11 cellular contexts compared by ENCODE assay signal in the genomic region with DNA sequence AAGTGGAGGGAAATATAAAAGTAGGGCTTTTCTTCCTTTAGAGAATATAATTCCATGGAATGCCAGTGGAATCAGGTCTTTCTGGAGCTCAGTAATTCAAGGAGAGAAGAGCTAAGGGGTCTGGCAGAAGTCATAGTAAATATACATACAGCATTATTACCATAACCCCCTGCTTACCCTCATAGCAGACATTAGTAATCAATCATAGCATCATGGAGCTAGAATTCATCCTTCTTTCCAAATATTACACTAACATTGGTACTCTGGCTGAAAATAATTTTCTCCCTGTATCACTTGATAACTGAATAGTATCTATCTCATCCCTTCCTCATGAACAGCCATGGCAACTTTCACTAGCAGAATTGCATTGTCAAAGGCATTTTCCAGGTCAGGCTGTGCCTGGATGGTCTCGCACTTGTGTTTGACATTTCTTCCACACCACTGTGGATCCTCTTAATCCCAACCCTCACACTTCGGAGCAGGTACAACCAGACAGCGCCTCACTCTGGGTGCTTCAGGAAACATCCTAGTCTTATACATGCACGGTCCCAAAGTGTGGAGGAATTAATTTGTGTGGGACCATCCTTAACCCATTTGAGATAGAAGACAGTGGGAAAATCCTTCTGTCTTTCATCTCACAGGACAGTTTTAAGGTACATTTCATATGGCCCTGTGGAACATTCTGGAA.
DNase-seq lines count a peak whose midpoint lies in the region; TF ChIP-seq lines count a peak whose summit lies in the region.
"Had no signal": no experiment of that assay in that cellular context is flagged by ENCODE, and none has a peak within 500 bp of the region (broad histone marks: within the 10 kb centered on the region; RNA-seq: fewer than 3 reads in every experiment).

No MANE protein-coding gene starts in this region.

- H3K27ac ChIP-seq in H9 (ENCODE audit: insufficient read length, low read depth, low read length) (no peak overlapping the region), SK-N-SH (ENCODE audit: low read depth in 2 of 2, low read length in 1 of 2) (peak overlapping the region in 1 of 2 experiments; percentile 37; a peak in 1 of 4 replicates), testis (no peak overlapping the region)
- H3K27ac ChIP-seq: HL-60 had no signal

- TF ChIP-seq CTCF in H9 (conservative IDR thresholded peaks at IDR 0.05) (peak; percentile 73), SK-N-SH (IDR thresholded peaks at IDR 0.05) (peak; percentile 42), foreskin fibroblast (IDR thresholded peaks at IDR 0.05; ENCODE audit: low read depth, low read length) (peak; percentile 5), testis (IDR thresholded peaks at IDR 0.05) (peak; percentile 14 to 33 (median 19))

- no peak overlapping the region for H4K8ac ChIP-seq in H9 (replicated peaks; ENCODE audit: insufficient read length, low read depth, low read length)

- H3K9me3 Mint-ChIP-seq in H9, result no peaks in the 10 kb centered on the region

- TF ChIP-seq RAD21 in SK-N-SH (IDR thresholded peaks at IDR 0.05; ENCODE audit: low read length), result peak; percentile 30

- H2BK5ac ChIP-seq in H9 (ENCODE audit: insufficient read length, low read length), result no peak overlapping the region

- H3K27me3 ChIP-seq in H9 (ENCODE audit: insufficient read depth, low read length), result no peaks in the 10 kb centered on the region
- no peaks in the 10 kb centered on the region for H3K27me3 ChIP-seq in SK-N-SH (ENCODE audit: insufficient read depth)
- no peaks in the 10 kb centered on the region for H3K27me3 ChIP-seq in testis

- H3K4me3 ChIP-seq in SK-N-SH (ENCODE audit: low read depth in 2 of 2, low read length in 1 of 2), result no peak overlapping the region
- no peak overlapping the region for H3K4me3 ChIP-seq in foreskin fibroblast (ENCODE audit: low read depth in 1 of 2, low read length in 2 of 2)
- H3K4me3 ChIP-seq in testis, result no peak overlapping the region

- no peak overlapping the region for H3K4ac ChIP-seq in H9 (ENCODE audit: low read depth, low read length)

- H2BK12ac ChIP-seq in H9 (ENCODE audit: insufficient read length, low read depth, low read length), result no peak overlapping the region

- H3K27me3 Mint-ChIP-seq in H9 (ENCODE audit: low read depth), result no peaks in the 10 kb centered on the region

- no peaks in the 10 kb centered on the region for H3K9me2 ChIP-seq in SK-N-SH

- intact Hi-C loops in testis (cut with DNase I; ENCODE audit: low total_unique reads), result loop anchor here (5.0 kb wide), 1 partner anchor 208 kb away; no protein-coding TSS in a partner anchor

- no peak overlapping the region for H4K5ac ChIP-seq in H9 (ENCODE audit: insufficient read length, low read depth, low read length)

- no peak overlapping the region for H2BK120ac ChIP-seq in H9 (ENCODE audit: low read depth, low read length, poor library complexity, severe bottlenecking)

- no peak overlapping the region for H2BK15ac ChIP-seq in H9 (ENCODE audit: low read depth, low read length)

- no peak overlapping the region for H3K27ac Mint-ChIP-seq in H9

- H2AFZ ChIP-seq in H9 (ENCODE audit: low read length) (no peak overlapping the region), SK-N-SH (ENCODE audit: low read depth) (0 out of 2 replicates have a peak overlapping the region, but pooled peaks have one; percentile 7)

- H3K56ac ChIP-seq in H9 (ENCODE audit: insufficient read length, low read depth, low read length), result no peak overlapping the region

- no peak overlapping the region for H2BK20ac ChIP-seq in H9 (ENCODE audit: low read depth, low read length, poor library complexity, severe bottlenecking)

- no peak overlapping the region for H4K91ac ChIP-seq in H9 (ENCODE audit: insufficient read length, low read depth, low read length)

- no peak overlapping the region for H3K23ac ChIP-seq in H9 (ENCODE audit: insufficient read length, low read depth, low read length)

- no peaks in the 10 kb centered on the region for H3K79me1 ChIP-seq in H9 (ENCODE audit: insufficient read depth, low read depth, low read length, poor library complexity, severe bottlenecking)

- H3K4me1 Mint-ChIP-seq in H9, result peaks cover 6 to 9% of the 10 kb centered on the region in 2 experiments

- no CpG with 5 or more reads among the region's 4 CpGs for WGBS in H9 (ENCODE audit: extremely low coverage, insufficient read length, low lambda C conversion rate)
- 94% methylated on average over 4 of the region's 4 CpGs for WGBS in SK-N-SH (ENCODE audit: low lambda C conversion rate)
- WGBS in testis, 2 donors, result 91 to 95% methylated on average over 4 of the region's 4 CpGs

- TF ChIP-seq POLR2A in testis (IDR thresholded peaks at IDR 0.05), result no peak

- H3F3A ChIP-seq in SK-N-SH (replicated peaks; ENCODE audit: insufficient read depth), result no peaks in the 10 kb centered on the region

- no peaks in the 10 kb centered on the region; a peak in 1 of 7 replicates for H3K36me3 Mint-ChIP-seq in H9 (ENCODE audit: insufficient read depth in 1 of 3, low read depth in 3 of 3)

- no peak overlapping the region for H3K9ac ChIP-seq in H9 (ENCODE audit: extremely low read depth, insufficient read length, low read length)
- no peak overlapping the region for H3K9ac ChIP-seq in SK-N-SH

- H3K4me1 ChIP-seq in H9 (ENCODE audit: insufficient read depth, low read length) (no peaks in the 10 kb centered on the region), SK-N-SH (ENCODE audit: control insufficient read depth in 1 of 2, insufficient read depth in 2 of 2, low read depth in 1 of 2, low read length in 1 of 2) (peaks cover 0 to 13% of the 10 kb centered on the region in 2 experiments; a peak in 1 of 4 replicates), testis (no peaks in the 10 kb centered on the region)

- no peaks in the 10 kb centered on the region for H3K23me2 ChIP-seq in H9 (ENCODE audit: insufficient read length, low read depth, low read length, poor library complexity, severe bottlenecking)

- H3K36me3 ChIP-seq in SK-N-SH (replicated peaks in 1 of 2; ENCODE audit: control insufficient read depth in 1 of 2, insufficient read depth in 2 of 2, low read length in 1 of 2) (no peaks in the 10 kb centered on the region), testis (ENCODE audit: low read depth, missing control alignments) (no peaks in the 10 kb centered on the region)

- POLR2A ChIA-PET in SK-N-SH (lab: Yijun Ruan, JAX), result no interaction called here

- H4K20me1 ChIP-seq in H9 (ENCODE audit: control insufficient read depth, insufficient read depth, insufficient read length) (no peaks in the 10 kb centered on the region), SK-N-SH (ENCODE audit: insufficient read depth) (no peaks in the 10 kb centered on the region)

- H3K79me2 ChIP-seq in H9 (ENCODE audit: insufficient read depth, low read length), result no peaks in the 10 kb centered on the region
- H3K79me2 ChIP-seq in SK-N-SH (ENCODE audit: insufficient read depth), result no peaks in the 10 kb centered on the region

- H3K4me2 ChIP-seq in H9 (ENCODE audit: insufficient read depth, insufficient read length, low read length) (no peak overlapping the region), SK-N-SH (no peak overlapping the region)

- no peak overlapping the region for H2AK5ac ChIP-seq in H9 (ENCODE audit: insufficient read length, low read length)

- H3T11ph ChIP-seq in H9 (ENCODE audit: low read length), result no peak overlapping the region

- TF ChIP-seq EP300 in SK-N-SH (IDR thresholded peaks at IDR 0.05; ENCODE audit: borderline replicate concordance in 1 of 2, low read depth in 1 of 2, low read length in 1 of 2), result no peak

- H3K9me3 ChIP-seq in H9 (ENCODE audit: control insufficient read depth, low read depth, low read length) (no peaks in the 10 kb centered on the region), SK-N-SH (no peaks in the 10 kb centered on the region), testis (no peaks in the 10 kb centered on the region)

- no peak overlapping the region for H3K18ac ChIP-seq in H9 (ENCODE audit: insufficient read length, low read depth, low read length)

- H3K14ac ChIP-seq in H9 (ENCODE audit: insufficient read depth, low read length), result no peak overlapping the region

- H3K4me3 Mint-ChIP-seq in H9, result no peak overlapping the region

- peak; percentile 51 for DNase-seq in H9
- DNase-seq in SK-N-SH, result no peak
- DNase-seq in foreskin fibroblast, result peak; percentile 5 to 32
- peak; percentile 58 for DNase-seq in testis
- DNase-seq in NCI-H345 (lab: John Stamatoyannopoulos, UW), result no peak
- no peak for DNase-seq in AG20443 (ENCODE audit: low spot score)
- no peak for DNase-seq in foreskin melanocyte
- DNase-seq: DMS153; effector CD8-positive, alpha-beta T cell; NCI-H1048 had no signal

- CTCF ChIA-PET in SK-N-SH (lab: Yijun Ruan, JAX), result interaction anchor here (0.9 to 1.2 kb wide), 3 partner anchors 14 to 275 kb away, joined by 3 to 4 read pairs (median 4); no protein-coding TSS in a partner anchor

TF ChIP-seq in SK-N-SH, 30 proteins besides CTCF, POLR2A, EP300 and RAD21:
- no peak for TF ChIP-seq TCF12 (IDR thresholded peaks at IDR 0.05)
- 0 out of 2 replicates have a peak, but pooled peaks have one; percentile 16 for TF ChIP-seq SMC3 (IDR thresholded peaks at IDR 0.05; ENCODE audit: low read depth, low read length)
- TF ChIP-seq ELF1 (IDR thresholded peaks at IDR 0.05), result no peak
- no peak for TF ChIP-seq YY1 (IDR thresholded peaks at IDR 0.05; ENCODE audit: low read depth)
- TF ChIP-seq FOXJ3 (CRISPR knock-in tag; IDR thresholded peaks at IDR 0.05), result no peak
- TF ChIP-seq, protein P1, sequence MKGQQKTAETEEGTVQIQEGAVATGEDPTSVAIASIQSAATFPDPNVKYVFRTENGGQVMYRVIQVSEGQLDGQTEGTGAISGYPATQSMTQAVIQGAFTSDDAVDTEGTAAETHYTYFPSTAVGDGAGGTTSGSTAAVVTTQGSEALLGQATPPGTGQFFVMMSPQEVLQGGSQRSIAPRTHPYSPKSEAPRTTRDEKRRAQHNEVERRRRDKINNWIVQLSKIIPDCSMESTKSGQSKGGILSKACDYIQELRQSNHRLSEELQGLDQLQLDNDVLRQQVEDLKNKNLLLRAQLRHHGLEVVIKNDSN (IDR thresholded peaks at IDR 0.05; ENCODE audit: borderline replicate concordance, low read depth), result no peak
- TF ChIP-seq NFIC (IDR thresholded peaks at IDR 0.05; ENCODE audit: borderline replicate concordance), result no peak

Comparison
In these comparisons a context has a peak if more than half of its experiments do, and no peak if none do; other contexts are left out.
1. DNase-seq: peak in H9 (single experiment), foreskin fibroblast (2 of 2) and testis (single experiment); none in SK-N-SH (single experiment), NCI-H345 (single experiment), AG20443 (single experiment) and foreskin melanocyte (single experiment).
2. CTCF ChIP-seq: peak in every context shown above with its lines; median percentile 73 in H9; 42 in SK-N-SH; 19 in testis; 5 in foreskin fibroblast.